Comparison of ENCODE assay signal across 8 cellular contexts in the genomic region with DNA sequence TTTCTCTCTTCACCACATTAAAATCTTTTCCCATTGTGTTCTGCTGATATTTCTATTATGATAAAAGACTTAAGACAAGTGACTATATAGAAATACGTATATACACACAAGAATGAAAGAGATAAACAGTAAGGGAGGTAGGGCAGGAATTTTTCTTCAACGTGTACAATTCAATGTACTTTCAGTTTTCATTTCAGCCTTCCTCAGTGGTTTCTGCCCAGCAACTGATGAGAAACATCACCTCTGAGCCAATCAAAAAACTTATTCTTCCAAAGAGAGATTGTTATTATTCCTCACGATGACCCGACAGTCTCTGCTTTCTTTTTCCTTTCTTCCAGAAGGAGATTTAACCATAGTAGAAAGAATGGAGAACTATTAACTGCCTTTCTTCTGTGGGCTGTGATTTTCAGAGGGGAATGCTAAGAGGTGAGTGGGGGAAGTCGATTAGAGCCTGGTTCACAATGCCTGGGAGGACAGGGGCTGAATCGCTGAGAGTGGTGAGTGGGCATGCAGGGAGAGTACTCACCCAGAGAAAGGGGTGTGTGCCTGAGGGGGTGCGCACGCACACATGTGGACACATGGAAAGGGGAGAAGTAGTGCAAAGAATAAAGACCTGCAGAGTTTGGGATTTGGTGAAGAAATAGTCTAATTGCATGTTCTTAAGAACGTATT. TPM values are rescaled to one million over a fixed set of nuclear protein-coding genes. Genes with fewer than 3 reads are reported as not detected.
A peak's percentile ranks its signal among the peaks of the same experiment; 100 is the strongest.
DNase-seq lines count a peak whose midpoint lies in the region; ATAC-seq and TF ChIP-seq lines count a peak whose summit lies in the region.

Gene BTN3A1 (plus strand): TSS at position 289 of the 672 bp plus-strand sequence. CDS start 3,289 bp downstream, outside the sequence.

- TF ChIP-seq CTCF in BE2C (IDR thresholded peaks at IDR 0.05; ENCODE audit: low read depth, low read length) (no peak), dorsolateral prefrontal cortex (IDR thresholded peaks at IDR 0.05 in 54 of 56, conservative IDR thresholded peaks at IDR 0.05 in 2 of 56; ENCODE audit: low read depth in 1 of 56, partially characterized antibody in 56 of 56) (peak in 5 of 56 donors; percentile 3 to 24 (median 13)), liver (IDR thresholded peaks at IDR 0.05; ENCODE audit: low read depth, low read length, missing input control) (no peak)

- intact Hi-C loops in dorsolateral prefrontal cortex (cut with DNase I), result no loop called here

- peaks cover 7% of the 10 kb centered on the region for H3K4me1 ChIP-seq in BE2C
- H3K4me1 ChIP-seq in liver (ENCODE audit: control insufficient read depth in 4 of 4, insufficient read depth in 4 of 4, low read length in 3 of 4), result peaks cover 3 to 16% (median 13%) of the 10 kb centered on the region in 4 donors

- DNase-seq in BE2C, result peak; percentile 69
- peak; percentile 66 for DNase-seq in NCI-H526 treated with DMSO at 0.1 percent for 48 hours (lab: John Stamatoyannopoulos, UW)
- peak; percentile 32 to 55 for DNase-seq in activated CD4-positive, alpha-beta T cell treated with anti-CD3 and anti-CD28 coated beads, Interleukin-2, amount 50 U/mL, for 24 hours (ENCODE audit: low read depth in 1 of 2, low spot score in 1 of 2)
- DNase-seq in dorsolateral prefrontal cortex, result peak in 7 of 10 donors; percentile 36 to 55 (median 53)
- DNase-seq in stimulated activated CD4-positive, alpha-beta T cell treated with anti-CD3 and anti-CD28 coated beads, Interleukin-4, amount 100 ng/mL, for 4 hours, result peak; percentile 49 to 56

- H3K4me3 ChIP-seq in BE2C (ENCODE audit: low read depth, low read length), result peak within 1 kb of the TSS; percentile 82
- peak within 1 kb of the TSS; percentile 42 to 93 (median 69) for H3K4me3 ChIP-seq in dorsolateral prefrontal cortex
- peak within 1 kb of the TSS; percentile 54 to 94 (median 70) for H3K4me3 ChIP-seq in liver (ENCODE audit: low read depth in 1 of 3, low read length in 3 of 3)

- H3K9me3 ChIP-seq in BE2C (no peaks in the 10 kb centered on the region), liver (ENCODE audit: control insufficient read depth in 4 of 4, low read length in 3 of 4) (no peaks in the 10 kb centered on the region)

- TF ChIP-seq RAD21 in liver (IDR thresholded peaks at IDR 0.05), result peak in 1 of 2 donors; percentile 10

- no peaks in the 10 kb centered on the region for H3K36me3 ChIP-seq in BE2C
- H3K36me3 ChIP-seq in liver (ENCODE audit: control insufficient read depth in 4 of 4, insufficient read depth in 3 of 4, low read depth in 1 of 4, low read length in 3 of 4), result peaks cover 0 to 11% (median 4%) of the 10 kb centered on the region in 4 donors

- H3K27me3 ChIP-seq in BE2C (no peaks in the 10 kb centered on the region), dorsolateral prefrontal cortex (no peaks in the 10 kb centered on the region), liver (ENCODE audit: control insufficient read depth in 4 of 4, insufficient read depth in 4 of 4, low read length in 3 of 4) (no peaks in the 10 kb centered on the region)

- H3K9ac ChIP-seq in liver (ENCODE audit: low read depth in 1 of 2, low read length in 2 of 2), result peak within 1 kb of the TSS; percentile 58 to 100

- peak within 1 kb of the TSS in 58 of 59 donors; percentile 34 to 93 (median 81) for H3K27ac ChIP-seq in dorsolateral prefrontal cortex
- H3K27ac ChIP-seq in liver (ENCODE audit: low read depth in 1 of 2, low read length in 2 of 2), result peak within 1 kb of the TSS; percentile 86 to 99

- TF ChIP-seq POLR2A in GM19193 (IDR thresholded peaks at IDR 0.05; ENCODE audit: extremely low read depth, insufficient read depth, insufficient read length), result peak; percentile 36

- under 1% methylated on average over 9 of the region's 9 CpGs for WGBS in liver

- peak; percentile 82 for ATAC-seq in HG03378 (IDR thresholded peaks at IDR 0.05; ENCODE audit: unreplicated experiment)

TF ChIP-seq in liver, 16 proteins besides CTCF, POLR2A, EP300 and RAD21:
- no peak for TF ChIP-seq TAF1 (conservative IDR thresholded peaks at IDR 0.05)
- TF ChIP-seq NR2F2 (IDR thresholded peaks at IDR 0.05), result no peak
- peak; percentile 39 for TF ChIP-seq YY1 (IDR thresholded peaks at IDR 0.05)
- no peak for TF ChIP-seq MAX (IDR thresholded peaks at IDR 0.05)
- TF ChIP-seq, protein P1, sequence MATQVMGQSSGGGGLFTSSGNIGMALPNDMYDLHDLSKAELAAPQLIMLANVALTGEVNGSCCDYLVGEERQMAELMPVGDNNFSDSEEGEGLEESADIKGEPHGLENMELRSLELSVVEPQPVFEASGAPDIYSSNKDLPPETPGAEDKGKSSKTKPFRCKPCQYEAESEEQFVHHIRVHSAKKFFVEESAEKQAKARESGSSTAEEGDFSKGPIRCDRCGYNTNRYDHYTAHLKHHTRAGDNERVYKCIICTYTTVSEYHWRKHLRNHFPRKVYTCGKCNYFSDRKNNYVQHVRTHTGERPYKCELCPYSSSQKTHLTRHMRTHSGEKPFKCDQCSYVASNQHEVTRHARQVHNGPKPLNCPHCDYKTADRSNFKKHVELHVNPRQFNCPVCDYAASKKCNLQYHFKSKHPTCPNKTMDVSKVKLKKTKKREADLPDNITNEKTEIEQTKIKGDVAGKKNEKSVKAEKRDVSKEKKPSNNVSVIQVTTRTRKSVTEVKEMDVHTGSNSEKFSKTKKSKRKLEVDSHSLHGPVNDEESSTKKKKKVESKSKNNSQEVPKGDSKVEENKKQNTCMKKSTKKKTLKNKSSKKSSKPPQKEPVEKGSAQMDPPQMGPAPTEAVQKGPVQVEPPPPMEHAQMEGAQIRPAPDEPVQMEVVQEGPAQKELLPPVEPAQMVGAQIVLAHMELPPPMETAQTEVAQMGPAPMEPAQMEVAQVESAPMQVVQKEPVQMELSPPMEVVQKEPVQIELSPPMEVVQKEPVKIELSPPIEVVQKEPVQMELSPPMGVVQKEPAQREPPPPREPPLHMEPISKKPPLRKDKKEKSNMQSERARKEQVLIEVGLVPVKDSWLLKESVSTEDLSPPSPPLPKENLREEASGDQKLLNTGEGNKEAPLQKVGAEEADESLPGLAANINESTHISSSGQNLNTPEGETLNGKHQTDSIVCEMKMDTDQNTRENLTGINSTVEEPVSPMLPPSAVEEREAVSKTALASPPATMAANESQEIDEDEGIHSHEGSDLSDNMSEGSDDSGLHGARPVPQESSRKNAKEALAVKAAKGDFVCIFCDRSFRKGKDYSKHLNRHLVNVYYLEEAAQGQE (IDR thresholded peaks at IDR 0.05), result peak; percentile 51
- no peak for TF ChIP-seq FOXA1 (IDR thresholded peaks at IDR 0.05)
- TF ChIP-seq HNF4G (IDR thresholded peaks at IDR 0.05), result no peak
- TF ChIP-seq JUND (IDR thresholded peaks at IDR 0.05), result peak in 1 of 2 donors; percentile 40
- TF ChIP-seq SP1 (IDR thresholded peaks at IDR 0.05), result no peak
- TF ChIP-seq EGR1 (IDR thresholded peaks at IDR 0.05; ENCODE audit: low read depth in 2 of 2), result no peak
- peak; percentile 59 for TF ChIP-seq ZBTB33 (IDR thresholded peaks at IDR 0.05)
- TF ChIP-seq FOXA2 (IDR thresholded peaks at IDR 0.05), result peak; percentile 24
- TF ChIP-seq GABPA (IDR thresholded peaks at IDR 0.05 in 1 of 2, conservative IDR thresholded peaks at IDR 0.05 in 1 of 2), result no peak
- TF ChIP-seq, protein P2, sequence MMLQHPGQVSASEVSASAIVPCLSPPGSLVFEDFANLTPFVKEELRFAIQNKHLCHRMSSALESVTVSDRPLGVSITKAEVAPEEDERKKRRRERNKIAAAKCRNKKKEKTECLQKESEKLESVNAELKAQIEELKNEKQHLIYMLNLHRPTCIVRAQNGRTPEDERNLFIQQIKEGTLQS (IDR thresholded peaks at IDR 0.05), result no peak
- TF ChIP-seq HNF4A (conservative IDR thresholded peaks at IDR 0.05), result no peak
- TF ChIP-seq RXRA (IDR thresholded peaks at IDR 0.05), result no peak

RNA-seq across cellular contexts. Expression of gene BTN3A1, which starts in this region (rescaled TPM):
- 2.4 TPM for polyA plus RNA-seq in BE2C (2012; ENCODE audit: insufficient read depth, insufficient read length, low read depth)
- total RNA-seq in dorsolateral prefrontal cortex, result 10 to 100 TPM in 87 of 120 experiments, 1 to 10 TPM in 33; 5.7 to 21.3 (median 11.8) TPM
- total RNA-seq in liver, result 10 to 100 TPM in 1 of 2 donors, 1 to 10 TPM in 1; 6.1 to 17.1 TPM
- polyA plus RNA-seq in liver, result 1 to 10 TPM; 2.3 to 6.4 TPM

Comparison
In these comparisons a context has a peak if more than half of its experiments do, and no peak if none do; other contexts are left out.
1. Peak in every context shown above with its lines: DNase-seq, ATAC-seq, H3K4me3 ChIP-seq and H3K27ac ChIP-seq.